9 cellular contexts compared by ENCODE assay signal in genomic region chr18:63421514-63421913, GRCh38. TPM values are rescaled to one million over a fixed set of nuclear protein-coding genes. Genes with fewer than 3 reads are reported as not detected.
DNase-seq lines count a peak whose midpoint lies in the region; ATAC-seq and TF ChIP-seq lines count a peak whose summit lies in the region.
"Had no signal": no experiment of that assay in that cellular context is flagged by ENCODE, and none has a peak within 500 bp of the region (broad histone marks: within the 10 kb centered on the region; RNA-seq: fewer than 3 reads in every experiment).

No MANE protein-coding gene starts in this region.

- H3K36me3 Mint-ChIP-seq in naive thymus-derived CD8-positive, alpha-beta T cell = peaks cover 0 to 12% (median 2%) of the 10 kb centered on the region in 3 donors

- H3K4me1 Mint-ChIP-seq in naive thymus-derived CD8-positive, alpha-beta T cell = peaks cover 13 to 37% (median 32%) of the 10 kb centered on the region in 4 donors

- H3K9me3 Mint-ChIP-seq in naive thymus-derived CD8-positive, alpha-beta T cell = no peaks in the 10 kb centered on the region

- H3K27ac ChIP-seq in Karpas-422 (ENCODE audit: low read length) (peak overlapping the region; percentile 66), colonic mucosa (peak overlapping the region; percentile 88)

- H3K9ac ChIP-seq in Karpas-422 (ENCODE audit: low read length) = peak overlapping the region; percentile 88
- peak overlapping the region; percentile 83 to 96 for H3K9ac ChIP-seq in colonic mucosa (ENCODE audit: low read depth in 2 of 2, low read length in 2 of 2)

- POLR2A ChIA-PET in BJ (lab: Charles Lee) = interaction anchor here (1.2 kb wide), 1 partner anchor 54 kb away, joined by 6 read pairs; the partner anchor contains the start of gene KDSR
- POLR2A ChIA-PET in naive thymus-derived CD8-positive, alpha-beta T cell (lab: Charles Lee) = interaction anchor here (0.6 to 2.7 kb wide), 8 partner anchors 12 to 706 kb away, joined by 3 to 11 read pairs (median 6); partner anchors contain the start of genes BCL2, KDSR and PHLPP1

- no peak overlapping the region for H2AFZ ChIP-seq in Karpas-422 (ENCODE audit: low read length)

- H3K4me3 ChIP-seq in BJ (ENCODE audit: low read depth, low read length) = peak overlapping the region; percentile 62
- peak overlapping the region; percentile 77 for H3K4me3 ChIP-seq in Karpas-422 (ENCODE audit: low read length)
- H3K4me3 ChIP-seq in colonic mucosa = peak overlapping the region; percentile 72

- no peak for ATAC-seq in naive thymus-derived CD8-positive, alpha-beta T cell
- ATAC-seq in HG03442 (IDR thresholded peaks at IDR 0.05; ENCODE audit: unreplicated experiment) = no peak
- no peak for ATAC-seq in sciatic nerve

- H3K4me3 Mint-ChIP-seq in naive thymus-derived CD8-positive, alpha-beta T cell = peak overlapping the region; percentile 93 to 99 (median 96)

- DNase-seq in BJ (ENCODE audit: low read depth) = no peak
- no peak for DNase-seq in Karpas-422
- DNase-seq in colonic mucosa = peak; percentile 17
- peak in 2 of 10 donors; percentile 4 to 5 for DNase-seq in naive thymus-derived CD8-positive, alpha-beta T cell
- no peak for DNase-seq in sciatic nerve (ENCODE audit: low spot score)
- no peak for DNase-seq in hypothalamus (lab: John Stamatoyannopoulos, UW)
- DNase-seq in NCI-H1417 treated with DMSO at 0.1 percent for 48 hours (lab: John Stamatoyannopoulos, UW) = no peak

- TF ChIP-seq CTCF in BJ (IDR thresholded peaks at IDR 0.05; ENCODE audit: insufficient read depth, low read depth, low read length) (no peak), colonic mucosa (IDR thresholded peaks at IDR 0.05) (no peak)

- H3K4me1 ChIP-seq in Karpas-422 (ENCODE audit: low read length) (peaks cover 20% of the 10 kb centered on the region), colonic mucosa (peaks cover 4% of the 10 kb centered on the region)

- H3K27me3 Mint-ChIP-seq in naive thymus-derived CD8-positive, alpha-beta T cell = peaks cover 0 to 8% (median 0%) of the 10 kb centered on the region in 5 donors

- H4K20me1 ChIP-seq in Karpas-422 (ENCODE audit: insufficient read depth, low read depth, low read length) = peaks cover 23% of the 10 kb centered on the region; the same call in 1 of the 2 replicates

- H3K4me2 ChIP-seq in Karpas-422 (ENCODE audit: low read depth, low read length, poor library complexity, severe bottlenecking) = peak overlapping the region; percentile 88

- no peaks in the 10 kb centered on the region for H3K27me3 ChIP-seq in BJ (ENCODE audit: control insufficient read depth, insufficient read depth, low read length)
- H3K27me3 ChIP-seq in Karpas-422 (ENCODE audit: low read length) = no peaks in the 10 kb centered on the region
- no peaks in the 10 kb centered on the region for H3K27me3 ChIP-seq in colonic mucosa

- intact Hi-C loops in colonic mucosa (cut with DNase I) (no loop called here), sciatic nerve (cut with DNase I) (no loop called here)

- no peaks in the 10 kb centered on the region; the same call in 1 of the 2 replicates for H3K36me3 ChIP-seq in BJ (ENCODE audit: control insufficient read depth, insufficient read depth, low read length)
- H3K36me3 ChIP-seq in Karpas-422 (ENCODE audit: insufficient read depth, low read length) = peaks cover 23% of the 10 kb centered on the region; the same call in 1 of the 2 replicates
- no peaks in the 10 kb centered on the region for H3K36me3 ChIP-seq in colonic mucosa

- H3K79me2 ChIP-seq in Karpas-422 (ENCODE audit: low read length) = peaks cover 57% of the 10 kb centered on the region

- peak overlapping the region; percentile 96 to 99 (median 98) for H3K27ac Mint-ChIP-seq in naive thymus-derived CD8-positive, alpha-beta T cell

- H3K9me3 ChIP-seq in Karpas-422 (ENCODE audit: low read length) = no peaks in the 10 kb centered on the region
- H3K9me3 ChIP-seq in colonic mucosa = no peaks in the 10 kb centered on the region

- no peaks in the 10 kb centered on the region for H3K9me2 ChIP-seq in Karpas-422 (replicated peaks; ENCODE audit: insufficient read depth, low read length)

- CTCF ChIA-PET in BJ (lab: Yijun Ruan, JAX) = interaction anchor here (1.1 kb wide), 2 partner anchors 10 to 18 kb away, joined by 3 to 8 read pairs; no protein-coding TSS in a partner anchor

RNA-seq across cellular contexts. Expression of gene VPS4B, which starts 0.8 kb away (rescaled TPM):
- 17.0 and 25.1 TPM in 2 replicates for polyA plus RNA-seq in BJ (2011; rRNA removed)
- polyA minus RNA-seq in BJ (2011; rRNA and poly(A)+ RNA removed) = 17.0 and 21.4 TPM in 2 replicates
- total RNA-seq in Karpas-422 (2014; rRNA removed; shearing (Covaris generic); ENCODE audit: low replicate concordance) = 58.5 and 62.7 TPM in 2 replicates
- total RNA-seq in colonic mucosa (100 to 1,000 TPM in 1 of 2 donors, 10 to 100 TPM in 1; 96.3 to 127 TPM), sciatic nerve (60.4 TPM)
- 10 to 100 TPM; 69.8 to 74.8 TPM for total RNA-seq in naive thymus-derived CD8-positive, alpha-beta T cell
- polyA plus RNA-seq in naive thymus-derived CD8-positive, alpha-beta T cell = 10 to 100 TPM; 41.0 to 57.8 (median 48.8) TPM

RNA-seq across cellular contexts. Expression of gene KDSR, which starts 54.5 kb away (rescaled TPM):
- polyA plus RNA-seq in BJ (2011; rRNA removed) = 29.1 and 32.0 TPM in 2 replicates
- polyA minus RNA-seq in BJ (2011; rRNA and poly(A)+ RNA removed) = 29.1 and 31.4 TPM in 2 replicates
- total RNA-seq in Karpas-422 (2014; rRNA removed; shearing (Covaris generic); ENCODE audit: low replicate concordance) = 56.8 and 64.4 TPM in 2 replicates
- 10 to 100 TPM; 32.8 to 55.3 TPM for total RNA-seq in colonic mucosa
- 10 to 100 TPM; 49.1 to 50.6 TPM for total RNA-seq in naive thymus-derived CD8-positive, alpha-beta T cell
- polyA plus RNA-seq in naive thymus-derived CD8-positive, alpha-beta T cell = 10 to 100 TPM; 55.9 to 66.9 (median 65.4) TPM
- total RNA-seq in sciatic nerve = 118 TPM

RNA-seq across cellular contexts. Expression of gene SERPINB5, which starts 55.2 kb away (rescaled TPM):
- polyA plus RNA-seq in BJ (2011; rRNA removed) = not detected in 2 replicates
- polyA minus RNA-seq in BJ (2011; rRNA and poly(A)+ RNA removed) = not detected in 2 replicates
- total RNA-seq in Karpas-422 (2014; rRNA removed; shearing (Covaris generic); ENCODE audit: low replicate concordance) = 1.0 TPM in 1 of 2 replicates, not detected in the other
- total RNA-seq in colonic mucosa (1 to 10 TPM; 4.8 to 6.1 TPM), sciatic nerve (not detected)
- total RNA-seq in naive thymus-derived CD8-positive, alpha-beta T cell = not detected
- polyA plus RNA-seq in naive thymus-derived CD8-positive, alpha-beta T cell = not detected
- total RNA-seq: glomerular endothelial cell had no signal
